In genomic region chr7:23020742-23021401, GRCh38 we compare ENCODE assay signal across 9 cellular contexts. TPM values are rescaled to one million over a fixed set of nuclear protein-coding genes. Genes with fewer than 3 reads are reported as not detected.
DNase-seq lines count a peak whose midpoint lies in the region; ATAC-seq and TF ChIP-seq lines count a peak whose summit lies in the region.
"Had no signal": no experiment of that assay in that cellular context is flagged by ENCODE, and none has a peak within 500 bp of the region (broad histone marks: within the 10 kb centered on the region; RNA-seq: fewer than 3 reads in every experiment).

No MANE protein-coding gene starts in this region.

- no peak overlapping the region for H3K4me3 ChIP-seq in SJSA1
- no peak overlapping the region for H3K4me3 ChIP-seq in sigmoid colon

- intact Hi-C loops in sigmoid colon (cut with DNase I), result no loop called here

- peak; percentile 76 for DNase-seq in GM04504 (ENCODE audit: low read depth)
- no peak for DNase-seq in SJSA1 (ENCODE audit: low read depth in 1 of 2, low spot score in 2 of 2)
- DNase-seq in effector memory CD8-positive, alpha-beta T cell, result no peak
- peak; percentile 73 for DNase-seq in sigmoid colon
- DNase-seq in Ammon's horn (ENCODE audit: low spot score), result no peak
- no peak for DNase-seq in HT-29 (ENCODE audit: low spot score)
- DNase-seq: nucleus accumbens had no signal

- no peaks in the 10 kb centered on the region for H3K27me3 Mint-ChIP-seq in effector memory CD8-positive, alpha-beta T cell

- H3K27ac Mint-ChIP-seq in effector memory CD8-positive, alpha-beta T cell, result no peak overlapping the region

- no peak for TF ChIP-seq POLR2A in sigmoid colon (IDR thresholded peaks at IDR 0.05)

- no peak for TF ChIP-seq EP300 in sigmoid colon (IDR thresholded peaks at IDR 0.05)

- H3K4me3 Mint-ChIP-seq in effector memory CD8-positive, alpha-beta T cell, result no peak overlapping the region

- H3K36me3 ChIP-seq in SJSA1 (no peaks in the 10 kb centered on the region), sigmoid colon (no peaks in the 10 kb centered on the region)

- H3K27me3 ChIP-seq in SJSA1 (replicated peaks), result no peaks in the 10 kb centered on the region
- no peaks in the 10 kb centered on the region for H3K27me3 ChIP-seq in sigmoid colon

- peaks cover 7 to 8% of the 10 kb centered on the region in 2 donors for H3K4me1 Mint-ChIP-seq in effector memory CD8-positive, alpha-beta T cell (ENCODE audit: low read depth in 2 of 2)

- H3K4me1 ChIP-seq in SJSA1 (replicated peaks) (peaks cover 26% of the 10 kb centered on the region), sigmoid colon (peaks cover 0 to 4% (median 0%) of the 10 kb centered on the region in 4 donors)

- WGBS in sigmoid colon, 2 donors, result 52 to 60% methylated on average over 3 of the region's 3 CpGs

- no peaks in the 10 kb centered on the region for H3K9me3 Mint-ChIP-seq in effector memory CD8-positive, alpha-beta T cell

- TF ChIP-seq CTCF in sigmoid colon (IDR thresholded peaks at IDR 0.05), result no peak

- peak; percentile 64 for ATAC-seq in effector memory CD8-positive, alpha-beta T cell (replicated peaks)
- no peak for ATAC-seq in HG02763 (IDR thresholded peaks at IDR 0.05; ENCODE audit: unreplicated experiment)
- no peak for ATAC-seq in GM18520 (IDR thresholded peaks at IDR 0.05; ENCODE audit: unreplicated experiment)

- no peaks in the 10 kb centered on the region for H3K36me3 Mint-ChIP-seq in effector memory CD8-positive, alpha-beta T cell (ENCODE audit: insufficient read depth)

- no peaks in the 10 kb centered on the region for H3K9me3 ChIP-seq in SJSA1 (replicated peaks)
- H3K9me3 ChIP-seq in sigmoid colon, result no peaks in the 10 kb centered on the region

- H3K27ac ChIP-seq in SJSA1 (peak overlapping the region; percentile 40), sigmoid colon (peak overlapping the region in 2 of 4 donors; percentile 27 to 60)

RNA-seq across cellular contexts. Expression of gene HYCC1, which starts 6.9 kb away (rescaled TPM):
- 70.4 and 150 TPM in 2 replicates for total RNA-seq in SJSA1 (2014; rRNA removed; shearing (Covaris generic))
- 10 to 100 TPM; 28.8 to 49.9 (median 35.0) TPM for total RNA-seq in sigmoid colon
- 1 to 10 TPM; 1.4 to 8.1 (median 4.2) TPM for polyA plus RNA-seq in sigmoid colon
- total RNA-seq in HT-29 (2014; rRNA removed; shearing (Covaris generic)), result 0.64 and 1.2 TPM in 2 replicates

Comparison
In these comparisons a context has a peak if more than half of its experiments do, and no peak if none do; other contexts are left out.
1. DNase-seq: peak in GM04504 (single experiment) and sigmoid colon (single experiment); none in SJSA1 (0 of 2), effector memory CD8-positive, alpha-beta T cell (0 of 3), Ammon's horn (single experiment) and HT-29 (single experiment).
2. RNA of gene HYCC1, which starts 6.9 kb away (total RNA-seq): 70.4 to 150 TPM in SJSA1 and 28.8 to 49.9 TPM in sigmoid colon; 0.64 to 1.2 TPM in HT-29; every median in the first group is over 10 times any median in the second.